9 cellular contexts compared by ENCODE assay signal in the genomic region with DNA sequence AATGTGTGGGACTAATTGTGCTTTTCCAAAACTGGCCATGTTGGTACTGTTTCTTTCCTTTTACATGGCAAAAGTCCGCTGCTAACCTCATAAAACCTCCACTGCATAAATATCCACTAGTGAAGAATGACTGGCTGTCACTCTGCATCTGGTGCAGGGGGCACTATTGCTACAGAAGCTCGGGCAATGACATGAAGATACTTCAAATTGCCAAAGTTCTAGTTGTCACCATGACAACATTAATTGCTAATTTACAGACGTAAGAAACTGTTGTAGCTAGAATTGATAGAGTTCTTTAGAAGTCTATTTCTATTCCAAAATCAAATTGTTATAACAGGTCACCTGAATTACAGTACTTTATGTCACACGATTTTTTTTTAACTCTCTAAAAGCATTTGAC. TPM values are rescaled to one million over a fixed set of nuclear protein-coding genes. Genes with fewer than 3 reads are reported as not detected.
DNase-seq lines count a peak whose midpoint lies in the region; ATAC-seq and TF ChIP-seq lines count a peak whose summit lies in the region.
"Had no signal": no experiment of that assay in that cellular context is flagged by ENCODE, and none has a peak within 500 bp of the region (broad histone marks: within the 10 kb centered on the region; RNA-seq: fewer than 3 reads in every experiment).

No MANE protein-coding gene starts in this region.

- ATAC-seq in HG03139 (IDR thresholded peaks at IDR 0.05; ENCODE audit: unreplicated experiment) (no peak), HG03521 (IDR thresholded peaks at IDR 0.05; ENCODE audit: unreplicated experiment) (no peak)

- peak overlapping the region in 1 of 59 donors; percentile 90 for H3K27ac ChIP-seq in dorsolateral prefrontal cortex
- H3K27ac ChIP-seq in rectal smooth muscle tissue (ENCODE audit: low read depth, low read length), result no peak overlapping the region

- no peaks in the 10 kb centered on the region for H3K27me3 ChIP-seq in dorsolateral prefrontal cortex
- no peaks in the 10 kb centered on the region for H3K27me3 ChIP-seq in rectal smooth muscle tissue (ENCODE audit: control insufficient read depth, insufficient read depth, low read length)

- peak overlapping the region in 53 of 59 donors; percentile 61 to 98 (median 92) for H3K4me3 ChIP-seq in dorsolateral prefrontal cortex
- H3K4me3 ChIP-seq in rectal smooth muscle tissue (ENCODE audit: low read length), result peak overlapping the region; percentile 92

- TF ChIP-seq CTCF in dorsolateral prefrontal cortex (IDR thresholded peaks at IDR 0.05 in 54 of 56, conservative IDR thresholded peaks at IDR 0.05 in 2 of 56; ENCODE audit: low read depth in 1 of 56, partially characterized antibody in 56 of 56), result peak in 52 of 56 donors; percentile 13 to 65 (median 40)

- no peaks in the 10 kb centered on the region for H3K36me3 ChIP-seq in rectal smooth muscle tissue (ENCODE audit: control insufficient read depth, insufficient read depth, low read length)

- intact Hi-C loops in dorsolateral prefrontal cortex (cut with DNase I), result loop anchor here (5.0 to 10.0 kb wide), 3 partner anchors 39 to 109 kb away; partner anchors contain the start of genes KLHL23 (in 1 of the 2) and PPIG (in 1 of the 2)

- peaks cover 5% of the 10 kb centered on the region for H3K4me1 ChIP-seq in rectal smooth muscle tissue (ENCODE audit: control insufficient read depth, insufficient read depth, low read length)

- peak; percentile 5 for DNase-seq in NCI-H510A treated with DMSO at 0.1 percent for 48 hours (lab: John Stamatoyannopoulos, UW)
- no peak for DNase-seq in NCI-H510A (lab: John Stamatoyannopoulos, UW)
- peak; percentile 30 for DNase-seq in NCI-H748 treated with DMSO at 0.1 percent for 48 hours (lab: John Stamatoyannopoulos, UW)
- DNase-seq in dorsolateral prefrontal cortex, result peak in 1 of 10 donors; percentile 55
- no peak for DNase-seq in GOT3 (lab: John Stamatoyannopoulos, UW)

- H3K9ac ChIP-seq in rectal smooth muscle tissue (ENCODE audit: low read length), result no peak overlapping the region

RNA-seq across cellular contexts. Expression of gene CFAP210, which starts 0.9 kb away (rescaled TPM):
- 1 to 10 TPM in 116 of 120 experiments, under 1 TPM in 4; 0.36 to 9.7 (median 2.8) TPM for total RNA-seq in dorsolateral prefrontal cortex
- total RNA-seq: pulmonary artery endothelial cell had no signal

RNA-seq across cellular contexts. Expression of gene PHOSPHO2, which starts 0.9 kb away (rescaled TPM):
- 10 to 100 TPM in 10 of 120 experiments, 1 to 10 TPM in 110; 3.3 to 13.0 (median 7.3) TPM for total RNA-seq in dorsolateral prefrontal cortex

RNA-seq across cellular contexts. Expression of gene KLHL23, which starts 40.3 kb away (rescaled TPM):
- 10 to 100 TPM; 13.8 to 42.7 (median 26.5) TPM for total RNA-seq in dorsolateral prefrontal cortex

Comparison
In these comparisons a context has a peak if more than half of its experiments do, and no peak if none do; other contexts are left out.
1. DNase-seq: peak in NCI-H510A treated with DMSO at 0.1 percent for 48 hours (single experiment) and NCI-H748 treated with DMSO at 0.1 percent for 48 hours (single experiment); none in NCI-H510A (single experiment) and GOT3 (single experiment).